In genomic region chr7:155289107-155289506, GRCh38 we compare ENCODE assay signal across 27 cellular contexts.
"Had no signal": no experiment of that assay in that cellular context is flagged by ENCODE, and none has a peak within 500 bp of the region (broad histone marks: within the 10 kb centered on the region; RNA-seq: fewer than 3 reads in every experiment).

No MANE protein-coding gene starts in this region.

- H3K4me1 ChIP-seq: right lobe of liver, uterus had no signal

- H3K9me3 ChIP-seq: heart left ventricle, lower lobe of right lung, neutrophil, ovary, right lobe of liver, uterus had no signal

- H3K4me1 Mint-ChIP-seq: nephron had no signal

- DNase-seq: activated CD4-positive, alpha-beta memory T cell treated with anti-CD3 and anti-CD28 coated beads for 36 hours; activated CD4-positive, alpha-beta T cell treated with anti-CD3 and anti-CD28 coated beads for 4 hours; activated gamma-delta T cell treated with Interleukin-2 at 50 U/mL for 16 hours; activated naive CD4-positive, alpha-beta T cell treated with anti-CD3 and anti-CD28 coated beads, Interleukin-2, amount 50 U/mL, for 16 hours; activated naive CD8-positive, alpha-beta T cell treated with anti-CD3 and anti-CD28 coated beads, Interleukin-2, amount 50 U/mL, for 24 hours; activated T-cell treated with anti-CD3 and anti-CD28 coated beads, Interleukin-2, amount 50 U/mL, for 4 hours; amygdala; caudate nucleus; endodermal cell; foreskin fibroblast; heart left ventricle; hypothalamus; immature natural killer cell; lower lobe of right lung; mesenchymal stem cell; ovary; stimulated activated CD4-positive, alpha-beta T cell treated with anti-CD3 and anti-CD28 coated beads, Interleukin-2, amount 100 ng/mL, for 48 hours; substantia nigra; uterus had no signal

- H3K36me3 Mint-ChIP-seq: activated CD4-positive, alpha-beta memory T cell treated with anti-CD3 and anti-CD28 coated beads for 36 hours; stimulated activated effector memory CD8-positive, alpha-beta T cell treated with anti-CD3 and anti-CD28 coated beads, Interleukin-12 subunit alpha, Interleukin-12 subunit beta, amount 100 ng/mL, for 72 hours; type B pancreatic cell had no signal

- H3K27ac ChIP-seq: heart left ventricle, lower lobe of right lung, neutrophil, ovary, right lobe of liver, uterus had no signal

- H3K27me3 ChIP-seq: ovary, right lobe of liver, uterus had no signal

- ATAC-seq: activated naive CD8-positive, alpha-beta T cell treated with anti-CD3 and anti-CD28 coated beads, Interleukin-2, amount 50 U/mL, for 24 hours; activated T-cell treated with anti-CD3 and anti-CD28 coated beads, Interleukin-2, amount 50 U/mL, for 4 hours; activated T-helper 17 cell treated with anti-CD3 and anti-CD28 coated beads, Interleukin-2, amount 50 U/mL, for 72 hours; esophagus mucosa; heart left ventricle; lower lobe of right lung; right lobe of liver; stimulated activated effector memory CD8-positive, alpha-beta T cell treated with anti-CD3 and anti-CD28 coated beads, Interleukin-12 subunit alpha, Interleukin-12 subunit beta, amount 100 ng/mL, for 72 hours had no signal

- H3K9me3 Mint-ChIP-seq: activated CD4-positive, alpha-beta memory T cell treated with anti-CD3 and anti-CD28 coated beads for 36 hours; activated naive CD8-positive, alpha-beta T cell treated with anti-CD3 and anti-CD28 coated beads, Interleukin-2, amount 50 U/mL, for 24 hours; activated T-cell treated with anti-CD3 and anti-CD28 coated beads, Interleukin-2, amount 50 U/mL, for 4 hours; activated T-helper 17 cell treated with anti-CD3 and anti-CD28 coated beads, Interleukin-2, amount 50 U/mL, for 72 hours; endodermal cell; immature natural killer cell; stimulated activated effector memory CD8-positive, alpha-beta T cell treated with anti-CD3 and anti-CD28 coated beads, Interleukin-12 subunit alpha, Interleukin-12 subunit beta, amount 100 ng/mL, for 72 hours had no signal

- H3K27me3 Mint-ChIP-seq: activated naive CD8-positive, alpha-beta T cell treated with anti-CD3 and anti-CD28 coated beads, Interleukin-2, amount 50 U/mL, for 24 hours; stimulated activated naive CD8-positive, alpha-beta T cell treated with anti-CD3 and anti-CD28 coated beads, Interleukin-15, Interleukin-2, amounts not matched to agents 100 ng/mL and 50 ng/mL, for 24 hours; type B pancreatic cell had no signal

- H3K36me3 ChIP-seq: heart left ventricle, lower lobe of right lung, neutrophil, ovary, right lobe of liver, uterus had no signal

- H3K4me3 Mint-ChIP-seq: activated CD4-positive, alpha-beta memory T cell treated with anti-CD3 and anti-CD28 coated beads for 36 hours; activated naive CD8-positive, alpha-beta T cell treated with anti-CD3 and anti-CD28 coated beads, Interleukin-2, amount 50 U/mL, for 24 hours; activated T-cell treated with anti-CD3 and anti-CD28 coated beads, Interleukin-2, amount 50 U/mL, for 4 hours; activated T-helper 17 cell treated with anti-CD3 and anti-CD28 coated beads, Interleukin-2, amount 50 U/mL, for 72 hours; endodermal cell; immature natural killer cell; nephron; stimulated activated effector memory CD8-positive, alpha-beta T cell treated with anti-CD3 and anti-CD28 coated beads, Interleukin-12 subunit alpha, Interleukin-12 subunit beta, amount 100 ng/mL, for 72 hours; stimulated activated naive CD8-positive, alpha-beta T cell treated with anti-CD3 and anti-CD28 coated beads, Interleukin-15, Interleukin-2, amounts not matched to agents 100 ng/mL and 50 ng/mL, for 24 hours; type B pancreatic cell had no signal

- H3K27ac Mint-ChIP-seq: activated CD4-positive, alpha-beta memory T cell treated with anti-CD3 and anti-CD28 coated beads for 36 hours; activated naive CD8-positive, alpha-beta T cell treated with anti-CD3 and anti-CD28 coated beads, Interleukin-2, amount 50 U/mL, for 24 hours; activated T-helper 17 cell treated with anti-CD3 and anti-CD28 coated beads, Interleukin-2, amount 50 U/mL, for 72 hours; endodermal cell; immature natural killer cell; nephron; stimulated activated effector memory CD8-positive, alpha-beta T cell treated with anti-CD3 and anti-CD28 coated beads, Interleukin-12 subunit alpha, Interleukin-12 subunit beta, amount 100 ng/mL, for 72 hours; stimulated activated naive CD8-positive, alpha-beta T cell treated with anti-CD3 and anti-CD28 coated beads, Interleukin-15, Interleukin-2, amounts not matched to agents 100 ng/mL and 50 ng/mL, for 24 hours; type B pancreatic cell had no signal

- H3K4me3 ChIP-seq: heart left ventricle, lower lobe of right lung, ovary, right lobe of liver, uterus had no signal
